ENCODE assay signal across 13 cellular contexts in genomic region chr17:7100641-7101379, GRCh38. TPM values are rescaled to one million over a fixed set of nuclear protein-coding genes. Genes with fewer than 3 reads are reported as not detected.
A peak's percentile ranks its signal among the peaks of the same experiment; 100 is the strongest.
DNase-seq lines count a peak whose midpoint lies in the region; ATAC-seq, FAIRE-seq and TF ChIP-seq lines count a peak whose summit lies in the region.
"Not testable (repeated sequence)": the region's sequence is repeated elsewhere in the genome, so short reads cannot be mapped to it uniquely, and the experiment has no call there.
"Had no signal": no experiment of that assay in that cellular context is flagged by ENCODE, and none has a peak within 500 bp of the region (broad histone marks: within the 10 kb centered on the region; RNA-seq: fewer than 3 reads in every experiment).

No MANE protein-coding gene starts in this region.

- H3K27ac ChIP-seq in BLaER1; GM23338 (ENCODE audit: low read depth); HepG2 (ENCODE audit: extremely low read length, insufficient read depth, low read length); neural progenitor cell: not testable (repeated sequence)

- intact Hi-C loops in dendritic cell treated with granulocyte-macrophage colony-stimulating factor and Interleukin-4, amounts not matched to agents 40 ng/mL and 50 ng/mL, for 4 days (cut with micrococcal nuclease); cardiac septum (cut with DNase I); HepG2 (cut with micrococcal nuclease; ENCODE audit: unreplicated experiment): not testable (repeated sequence)

- not testable (repeated sequence) for TF ChIP-seq CTCF in GM23338 (conservative IDR thresholded peaks at IDR 0.05; ENCODE audit: low read depth in 2 of 2); HepG2 (CRISPR knock-in tag; IDR thresholded peaks at IDR 0.05); neural progenitor cell (IDR thresholded peaks at IDR 0.05)

- H3K4me3 ChIP-seq in BLaER1; HepG2 (replicated peaks in 1 of 3; ENCODE audit: insufficient read depth in 1 of 3, low read depth in 2 of 3, low read length in 3 of 3): not testable (repeated sequence)
- H3K4me3 ChIP-seq in GM23338 (peak overlapping the region; percentile 64), neural progenitor cell (peak overlapping the region; percentile 30)

- not testable (repeated sequence) for H3K27ac Mint-ChIP-seq in GM23338, neural progenitor cell
- H3K27ac Mint-ChIP-seq in dendritic cell treated with granulocyte-macrophage colony-stimulating factor and Interleukin-4, amounts not matched to agents 40 ng/mL and 50 ng/mL, for 4 days = peak overlapping the region; percentile 62

- WGBS in HepG2 (ENCODE audit: low lambda C conversion rate) = over 99% methylated on average over 25 of the region's 50 CpGs

- H3K4me2 ChIP-seq in BLaER1 (peak overlapping the region; percentile 44), GM23338 (peak overlapping the region; percentile 85), neural progenitor cell (peak overlapping the region; percentile 63)
- H3K4me2 ChIP-seq in HepG2 (ENCODE audit: low read depth, low read length) = not testable (repeated sequence)

- not testable (repeated sequence) for H3K36me3 Mint-ChIP-seq in GM23338 (ENCODE audit: low read depth); neural progenitor cell
- H3K36me3 Mint-ChIP-seq in dendritic cell treated with granulocyte-macrophage colony-stimulating factor and Interleukin-4, amounts not matched to agents 40 ng/mL and 50 ng/mL, for 4 days (ENCODE audit: low read depth) = peaks cover 15% of the 10 kb centered on the region

- not testable (repeated sequence) for H3K9me2 ChIP-seq in GM23338 (ENCODE audit: insufficient read depth)

- TF ChIP-seq EP300 in HepG2 (IDR thresholded peaks at IDR 0.05; ENCODE audit: low read depth in 2 of 2, low read length in 2 of 2); HepG2 (CRISPR knock-in tag; IDR thresholded peaks at IDR 0.05; ENCODE audit: borderline replicate concordance): not testable (repeated sequence)

- CTCF ChIA-PET in HepG2 (lab: Yijun Ruan, JAX; ENCODE audit: low intra/inter-chr PET ratio, low total read pairs) = not testable (repeated sequence)

- not testable (repeated sequence) for TF ChIP-seq RAD21 in HepG2 (CRISPR knock-in tag; IDR thresholded peaks at IDR 0.05)

- not testable (repeated sequence) for H3K27me3 ChIP-seq in BLaER1; HepG2 (ENCODE audit: control insufficient read depth in 1 of 2, insufficient read depth in 2 of 2, low read length in 2 of 2)
- H3K27me3 ChIP-seq in GM23338 (ENCODE audit: insufficient read depth) (peaks cover 44% of the 10 kb centered on the region), neural progenitor cell (peaks cover 43% of the 10 kb centered on the region)

- not testable (repeated sequence) for H3K9me3 Mint-ChIP-seq in GM23338; dendritic cell treated with granulocyte-macrophage colony-stimulating factor and Interleukin-4, amounts not matched to agents 40 ng/mL and 50 ng/mL, for 4 days; neural progenitor cell

- in situ Hi-C loops in HepG2 (cut with HindIII; ENCODE audit: extremely low pct_ligation_motif_present, low pct_unique_long_range_greater_than_20kb) = not testable (repeated sequence)

- not testable (repeated sequence) for BruUV-seq in HepG2 (replicated peaks; lab: Mats Ljungman, UMichigan)

- H3F3A ChIP-seq in GM23338 (replicated peaks; ENCODE audit: low read depth); neural progenitor cell (ENCODE audit: low read depth): not testable (repeated sequence)

- not testable (repeated sequence) for H3K9me3 ChIP-seq in BLaER1; HepG2 (ENCODE audit: low read length); neural progenitor cell (ENCODE audit: low read depth)

- not testable (repeated sequence) for H3K4me3 Mint-ChIP-seq in GM23338; dendritic cell treated with granulocyte-macrophage colony-stimulating factor and Interleukin-4, amounts not matched to agents 40 ng/mL and 50 ng/mL, for 4 days; neural progenitor cell

- H3K4me1 ChIP-seq in BLaER1 = peaks cover 35% of the 10 kb centered on the region
- not testable (repeated sequence) for H3K4me1 ChIP-seq in GM23338 (ENCODE audit: insufficient read depth); HepG2 (ENCODE audit: insufficient read depth, low read length); neural progenitor cell

- H3K27me3 Mint-ChIP-seq in GM23338 (ENCODE audit: insufficient read depth, low read depth, poor library complexity); dendritic cell treated with granulocyte-macrophage colony-stimulating factor and Interleukin-4, amounts not matched to agents 40 ng/mL and 50 ng/mL, for 4 days: not testable (repeated sequence)
- peaks cover 18% of the 10 kb centered on the region for H3K27me3 Mint-ChIP-seq in neural progenitor cell (ENCODE audit: insufficient read depth, low read depth)

- TF ChIP-seq POLR2A in HepG2 (IDR thresholded peaks at IDR 0.05; ENCODE audit: insufficient read depth in 1 of 2, low read depth in 2 of 2, low read length in 2 of 2) = not testable (repeated sequence)

- H3K9ac ChIP-seq in BLaER1; HepG2 (ENCODE audit: insufficient read depth, low read depth, low read length); neural progenitor cell: not testable (repeated sequence)

- H2AFZ ChIP-seq in GM23338 (peak overlapping the region; percentile 83), neural progenitor cell (replicated peaks) (peak overlapping the region; percentile 57)
- not testable (repeated sequence) for H2AFZ ChIP-seq in HepG2 (ENCODE audit: low read length)

- POLR2A ChIA-PET in HepG2 (lab: Yijun Ruan, JAX) = interaction anchor here (0.9 to 3.8 kb wide), 6 partner anchors 10 to 35 kb away, joined by 3 to 59 read pairs (median 6); partner anchors contain the start of gene ASGR2

- not testable (repeated sequence) for H4K20me1 ChIP-seq in BLaER1; GM23338 (replicated peaks; ENCODE audit: insufficient read depth); HepG2 (ENCODE audit: insufficient read depth, low read length); neural progenitor cell (ENCODE audit: low read depth)

- H3K79me2 ChIP-seq in GM23338 (replicated peaks; ENCODE audit: insufficient read depth); HepG2 (ENCODE audit: insufficient read depth, low read length); neural progenitor cell (ENCODE audit: low read depth): not testable (repeated sequence)

- not testable (repeated sequence) for H3K4me1 Mint-ChIP-seq in GM23338
- peaks cover 68% of the 10 kb centered on the region for H3K4me1 Mint-ChIP-seq in dendritic cell treated with granulocyte-macrophage colony-stimulating factor and Interleukin-4, amounts not matched to agents 40 ng/mL and 50 ng/mL, for 4 days (ENCODE audit: low read depth)
- H3K4me1 Mint-ChIP-seq in neural progenitor cell = peaks cover 17% of the 10 kb centered on the region

- peak; percentile 52 for ATAC-seq in GM23338
- ATAC-seq in HepG2 = peak; percentile 24

- FAIRE-seq in HepG2 (lab: Jason Lieb, UNC) = not testable (repeated sequence)

- not testable (repeated sequence) for H3K36me3 ChIP-seq in BLaER1; GM23338 (ENCODE audit: insufficient read depth); neural progenitor cell
- peaks cover 18 to 43% of the 10 kb centered on the region in 2 experiments for H3K36me3 ChIP-seq in HepG2 (replicated peaks in 1 of 2; ENCODE audit: control insufficient read depth in 1 of 2, insufficient read depth in 2 of 2, low read length in 2 of 2)

- DNase-seq in GM23338 (ENCODE audit: low spot score) (peak; percentile 36), NCI-H82 (lab: John Stamatoyannopoulos, UW) (peak; percentile 70), cardiac septum (ENCODE audit: low spot score) (peak; percentile 29)
- DNase-seq in HepG2 (ENCODE audit: low spot score); neural progenitor cell (ENCODE audit: low spot score): not testable (repeated sequence)

RNA-seq across cellular contexts. Expression of gene ASGR2, which starts 13.8 kb away (rescaled TPM):
- 0.97 TPM in 1 of 2 replicates, not detected in the other for total RNA-seq in GM23338 (2014; rRNA removed; shearing (Covaris generic))
- not detected in 2 replicates for polyA plus RNA-seq in GM23338 (2016; fragmentation: Nextera tagmentation; extraction: Ambion mirVana)
- 0.24 TPM for total RNA-seq in cardiac septum
- total RNA-seq in HepG2 (2016; rRNA removed; fragmentation: Illumina TruSeq; extraction: Trizol) = 142 and 320 TPM in 2 replicates
- total RNA-seq in HepG2 (2016; cell fraction: cytosol; rRNA removed; fragmentation: Illumina TruSeq; extraction: Trizol; ENCODE audit: low read depth) = 153 and 157 TPM in 2 replicates
- 137 and 326 TPM in 2 replicates for total RNA-seq in HepG2 (2016; cell fraction: insoluble cytoplasmic fraction; rRNA removed; fragmentation: Illumina TruSeq; extraction: Trizol)
- total RNA-seq in HepG2 (2016; cell fraction: membrane; rRNA removed; fragmentation: Illumina TruSeq; extraction: Trizol) = 154 and 165 TPM in 2 replicates
- 251 and 289 TPM in 2 replicates for total RNA-seq in HepG2 (2016; cell fraction: nucleus; rRNA removed; fragmentation: Illumina TruSeq; extraction: Trizol)
- 754 and 762 TPM in 2 replicates for polyA plus RNA-seq in HepG2 (2011; rRNA removed)
- 620 and 780 TPM in 2 replicates for polyA plus RNA-seq in HepG2 (2011; cell fraction: cytosol; rRNA removed)
- 692 and 800 TPM in 2 replicates for polyA plus RNA-seq in HepG2 (2011; cell fraction: nucleus; rRNA removed)
- polyA plus RNA-seq in HepG2 (2012) = 341 and 394 TPM in 2 replicates
- polyA plus RNA-seq in HepG2 (2016; cell fraction: cytosol; fragmentation: Illumina TruSeq; extraction: Trizol; ENCODE audit: low read depth) = 194 and 207 TPM in 2 replicates
- 170 and 186 TPM in 2 replicates for polyA plus RNA-seq in HepG2 (2016; cell fraction: insoluble cytoplasmic fraction; fragmentation: Illumina TruSeq; extraction: Trizol; ENCODE audit: low read depth)
- polyA plus RNA-seq in HepG2 (2016; cell fraction: membrane; fragmentation: Illumina TruSeq; extraction: Trizol; ENCODE audit: low read depth) = 175 and 177 TPM in 2 replicates
- 623 and 667 TPM in 2 replicates for polyA plus RNA-seq in HepG2 (2016; cell fraction: nucleus; fragmentation: Illumina TruSeq; extraction: Trizol; ENCODE audit: insufficient read depth, low read depth)
- polyA minus RNA-seq in HepG2 (2011; rRNA and poly(A)+ RNA removed; ENCODE audit: low replicate concordance) = 371 TPM in 1 of 2 replicates, not detected in the other
- 131 TPM in 2 replicates for polyA minus RNA-seq in HepG2 (2011; cell fraction: cytosol; rRNA and poly(A)+ RNA removed)
- polyA minus RNA-seq in HepG2 (2011; cell fraction: nucleus; rRNA and poly(A)+ RNA removed) = 102 and 109 TPM in 2 replicates
- not detected in 2 replicates for total RNA-seq in neural progenitor cell (ENCODE audit: low replicate concordance)
- total RNA-seq: CD4-positive, CD25-positive, alpha-beta regulatory T cell; CD8-positive, alpha-beta memory T cell; HT-29 had no signal
- polyA plus RNA-seq: BJ; CD4-positive, CD25-positive, alpha-beta regulatory T cell; CD8-positive, alpha-beta memory T cell had no signal

RNA-seq across cellular contexts. Expression of gene CLEC10A, which starts 20.8 kb away (rescaled TPM):
- total RNA-seq in GM23338 (2014; rRNA removed; shearing (Covaris generic)) = not detected in 2 replicates
- not detected in 2 replicates for polyA plus RNA-seq in GM23338 (2016; fragmentation: Nextera tagmentation; extraction: Ambion mirVana)
- 3.0 TPM for total RNA-seq in cardiac septum
- total RNA-seq in HepG2 (2016; rRNA removed; fragmentation: Illumina TruSeq; extraction: Trizol) = not detected in 2 replicates
- total RNA-seq in HepG2 (2016; cell fraction: cytosol; rRNA removed; fragmentation: Illumina TruSeq; extraction: Trizol; ENCODE audit: low read depth) = not detected in 2 replicates
- total RNA-seq in HepG2 (2016; cell fraction: insoluble cytoplasmic fraction; rRNA removed; fragmentation: Illumina TruSeq; extraction: Trizol) = 0.06 TPM in 1 of 2 replicates, not detected in the other
- not detected in 2 replicates for total RNA-seq in HepG2 (2016; cell fraction: membrane; rRNA removed; fragmentation: Illumina TruSeq; extraction: Trizol)
- total RNA-seq in HepG2 (2016; cell fraction: nucleus; rRNA removed; fragmentation: Illumina TruSeq; extraction: Trizol) = 0.19 TPM in 1 of 2 replicates, not detected in the other
- 0.33 and 0.65 TPM in 2 replicates for polyA plus RNA-seq in HepG2 (2011; rRNA removed)
- 0.08 and 0.14 TPM in 2 replicates for polyA plus RNA-seq in HepG2 (2011; cell fraction: cytosol; rRNA removed)
- 1.3 and 2.4 TPM in 2 replicates for polyA plus RNA-seq in HepG2 (2011; cell fraction: nucleus; rRNA removed)
- polyA plus RNA-seq in HepG2 (2012) = 0.35 and 0.48 TPM in 2 replicates
- not detected in 2 replicates for polyA plus RNA-seq in HepG2 (2016; cell fraction: cytosol; fragmentation: Illumina TruSeq; extraction: Trizol; ENCODE audit: low read depth)
- polyA plus RNA-seq in HepG2 (2016; cell fraction: insoluble cytoplasmic fraction; fragmentation: Illumina TruSeq; extraction: Trizol; ENCODE audit: low read depth) = not detected in 2 replicates
- polyA plus RNA-seq in HepG2 (2016; cell fraction: membrane; fragmentation: Illumina TruSeq; extraction: Trizol; ENCODE audit: low read depth) = not detected in 2 replicates
- polyA plus RNA-seq in HepG2 (2016; cell fraction: nucleus; fragmentation: Illumina TruSeq; extraction: Trizol; ENCODE audit: insufficient read depth, low read depth) = 0.68 and 0.90 TPM in 2 replicates
- 0.18 TPM in 1 of 2 replicates, not detected in the other for polyA minus RNA-seq in HepG2 (2011; rRNA and poly(A)+ RNA removed; ENCODE audit: low replicate concordance)
- not detected in 2 replicates for polyA minus RNA-seq in HepG2 (2011; cell fraction: cytosol; rRNA and poly(A)+ RNA removed)
- polyA minus RNA-seq in HepG2 (2011; cell fraction: nucleus; rRNA and poly(A)+ RNA removed) = 0.64 and 1.2 TPM in 2 replicates
- total RNA-seq in neural progenitor cell (ENCODE audit: low replicate concordance) = not detected in 2 replicates
- total RNA-seq: CD4-positive, CD25-positive, alpha-beta regulatory T cell; H4; HT-29 had no signal
- polyA plus RNA-seq: A549; BJ; CD4-positive, CD25-positive, alpha-beta regulatory T cell; CD8-positive, alpha-beta memory T cell had no signal

RNA-seq across cellular contexts. Expression of gene SLC16A11, which starts 56.9 kb away (rescaled TPM):
- 0.42 TPM in 1 of 2 replicates, not detected in the other for total RNA-seq in GM23338 (2014; rRNA removed; shearing (Covaris generic))
- 0.68 and 1.4 TPM in 2 replicates for polyA plus RNA-seq in GM23338 (2016; fragmentation: Nextera tagmentation; extraction: Ambion mirVana)
- total RNA-seq in cardiac septum = 1.1 TPM
- not detected in 2 replicates for total RNA-seq in HepG2 (2016; rRNA removed; fragmentation: Illumina TruSeq; extraction: Trizol)
- not detected in 2 replicates for total RNA-seq in HepG2 (2016; cell fraction: cytosol; rRNA removed; fragmentation: Illumina TruSeq; extraction: Trizol; ENCODE audit: low read depth)
- not detected in 2 replicates for total RNA-seq in HepG2 (2016; cell fraction: insoluble cytoplasmic fraction; rRNA removed; fragmentation: Illumina TruSeq; extraction: Trizol)
- total RNA-seq in HepG2 (2016; cell fraction: membrane; rRNA removed; fragmentation: Illumina TruSeq; extraction: Trizol) = not detected in 2 replicates
- total RNA-seq in HepG2 (2016; cell fraction: nucleus; rRNA removed; fragmentation: Illumina TruSeq; extraction: Trizol) = not detected in 2 replicates
- polyA plus RNA-seq in HepG2 (2011; rRNA removed) = not detected in 2 replicates
- not detected in 2 replicates for polyA plus RNA-seq in HepG2 (2011; cell fraction: cytosol; rRNA removed)
- polyA plus RNA-seq in HepG2 (2011; cell fraction: nucleus; rRNA removed) = not detected in 2 replicates
- 0.27 and 0.29 TPM in 2 replicates for polyA plus RNA-seq in HepG2 (2012)
- not detected in 2 replicates for polyA plus RNA-seq in HepG2 (2016; cell fraction: cytosol; fragmentation: Illumina TruSeq; extraction: Trizol; ENCODE audit: low read depth)
- not detected in 2 replicates for polyA plus RNA-seq in HepG2 (2016; cell fraction: insoluble cytoplasmic fraction; fragmentation: Illumina TruSeq; extraction: Trizol; ENCODE audit: low read depth)
- not detected in 2 replicates for polyA plus RNA-seq in HepG2 (2016; cell fraction: membrane; fragmentation: Illumina TruSeq; extraction: Trizol; ENCODE audit: low read depth)
- polyA plus RNA-seq in HepG2 (2016; cell fraction: nucleus; fragmentation: Illumina TruSeq; extraction: Trizol; ENCODE audit: insufficient read depth, low read depth) = not detected in 2 replicates
- polyA minus RNA-seq in HepG2 (2011; rRNA and poly(A)+ RNA removed; ENCODE audit: low replicate concordance) = not detected in 2 replicates
- polyA minus RNA-seq in HepG2 (2011; cell fraction: cytosol; rRNA and poly(A)+ RNA removed) = not detected in 2 replicates
- polyA minus RNA-seq in HepG2 (2011; cell fraction: nucleus; rRNA and poly(A)+ RNA removed) = not detected in 2 replicates
- total RNA-seq in neural progenitor cell (ENCODE audit: low replicate concordance) = not detected in 2 replicates
- total RNA-seq: H4, HT-29 had no signal
- polyA plus RNA-seq: A549, BJ had no signal

Comparison
In these comparisons a context has a peak if more than half of its experiments do, and no peak if none do; other contexts are left out.
1. RNA of gene ASGR2, which starts 13.8 kb away (total RNA-seq): 137 to 326 TPM in HepG2; 0.97 TPM in GM23338, 0.24 TPM in cardiac septum (single experiment) and not detected in neural progenitor cell; every median in the first group is over 10 times any median in the second.